ENCODE assay signal across 1 cellular context in genomic region chr2:113873867-113874266, GRCh38.
TF ChIP-seq lines count a peak whose summit lies in the region.

No MANE protein-coding gene starts in this region.

TF ChIP-seq in SK-N-SH, 30 proteins besides CTCF, POLR2A, EP300 and RAD21 (continued from another document):
- TF ChIP-seq TAF1 (IDR thresholded peaks at IDR 0.05; ENCODE audit: borderline replicate concordance, low read depth, low read length) (no peak), MXI1 (IDR thresholded peaks at IDR 0.05; ENCODE audit: low read depth, low read length) (no peak), RCOR1 (IDR thresholded peaks at IDR 0.05; ENCODE audit: low read length) (no peak), FOXJ3 (CRISPR knock-in tag; IDR thresholded peaks at IDR 0.05) (no peak), EZH2phosphoT487 (IDR thresholded peaks at IDR 0.05; ENCODE audit: borderline replicate concordance, low read depth) (no peak), GABPA (IDR thresholded peaks at IDR 0.05; ENCODE audit: low read depth) (no peak)
